ENCODE assay signal across 12 cellular contexts in genomic region chr9:121288557-121288873, GRCh38. TPM values are rescaled to one million over a fixed set of nuclear protein-coding genes. Genes with fewer than 3 reads are reported as not detected.
DNase-seq lines count a peak whose midpoint lies in the region; ATAC-seq, FAIRE-seq and TF ChIP-seq lines count a peak whose summit lies in the region.
"Had no signal": no experiment of that assay in that cellular context is flagged by ENCODE, and none has a peak within 500 bp of the region (broad histone marks: within the 10 kb centered on the region; RNA-seq: fewer than 3 reads in every experiment).

No MANE protein-coding gene starts in this region.

- H3K4me2 ChIP-seq in H1 (ENCODE audit: insufficient read depth in 1 of 2, low read depth in 2 of 2, low read length in 2 of 2): peak overlapping the region; percentile 52 to 61; a peak in 3 of 4 replicates
- H3K4me2 ChIP-seq: KMS-11 had no signal

- H4K20me1 ChIP-seq in H1 (replicated peaks in 1 of 2; ENCODE audit: control insufficient read depth in 1 of 2, insufficient read depth in 2 of 2, low read length in 2 of 2): peaks cover 3 to 20% of the 10 kb centered on the region in 2 experiments

- no peak overlapping the region for H2BK120ac ChIP-seq in H1 (replicated peaks; ENCODE audit: low read depth, low read length)

- no peak overlapping the region for H3K23ac ChIP-seq in H1 (ENCODE audit: insufficient read length)

- no peak for TF ChIP-seq RAD21 in H1 (IDR thresholded peaks at IDR 0.05 in 1 of 2, conservative IDR thresholded peaks at IDR 0.05 in 1 of 2; ENCODE audit: low read depth in 2 of 2, low read length in 2 of 2)

- CTCF ChIA-PET in RWPE1 (lab: Yijun Ruan, JAX) (interaction anchor here (0.6 to 2.6 kb wide), 4 partner anchors 10 to 314 kb away, joined by 3 to 8 read pairs (median 4); no protein-coding TSS in a partner anchor), H1 (lab: Charles Lee; ENCODE audit: partially characterized antibody) (interaction anchor here (0.6 to 4.0 kb wide), 10 partner anchors 8 to 1933 kb away, joined by 3 to 22 read pairs (median 8); no protein-coding TSS in a partner anchor)

- WGBS in H1 (ENCODE audit: extremely low coverage in 1 of 2, insufficient coverage in 1 of 2, insufficient read length in 1 of 2, insufficient replicate concordance in 2 of 2, low coverage in 1 of 2, low lambda C conversion rate in 2 of 2, missing lambda C conversion rate in 1 of 2), 2 experiments: 84% methylated on average over 3 of the region's 3 CpGs; no CpG with 5 or more reads in 1 of the 2 experiments
- 13 to 20% methylated on average over 3 of the region's 3 CpGs for WGBS in tibial nerve, 2 donors

- no peak overlapping the region for H3K14ac ChIP-seq in H1 (ENCODE audit: insufficient read length)

- ATAC-seq in HG03442 (IDR thresholded peaks at IDR 0.05; ENCODE audit: unreplicated experiment) (no peak), GM18858 (IDR thresholded peaks at IDR 0.05; ENCODE audit: unreplicated experiment) (no peak), GM21717 (IDR thresholded peaks at IDR 0.05; ENCODE audit: unreplicated experiment) (no peak)
- ATAC-seq: activated T-cell treated with anti-CD3 and anti-CD28 coated beads, Interleukin-2, amount 50 U/mL, for 4 hours had no signal

- no peak overlapping the region for H2BK20ac ChIP-seq in H1 (ENCODE audit: low read length)

- H3K4me3 ChIP-seq in H1 (ENCODE audit: extremely low read depth in 1 of 4, insufficient read depth in 2 of 4, low read depth in 3 of 4, low read length in 4 of 4): peak overlapping the region in 1 of 4 experiments; percentile 8; a peak in 1 of 8 replicates
- H3K4me3 ChIP-seq in tibial nerve: peak overlapping the region in 1 of 4 donors; percentile 17

- H3K4me1 ChIP-seq in H1 (replicated peaks in 1 of 4; ENCODE audit: control insufficient read depth in 3 of 4, insufficient read depth in 4 of 4, low read length in 3 of 4) (peaks cover 26 to 42% (median 30%) of the 10 kb centered on the region in 4 experiments), tibial nerve (peaks cover 14 to 98% (median 78%) of the 10 kb centered on the region in 4 donors)

- no peak for TF ChIP-seq POLR2A in H1 (IDR thresholded peaks at IDR 0.05; ENCODE audit: control extremely low read depth in 1 of 2, low read depth in 2 of 2, low read length in 2 of 2)
- no peak for TF ChIP-seq POLR2A in tibial nerve (IDR thresholded peaks at IDR 0.05)

- H3K56ac ChIP-seq in H1 (replicated peaks; ENCODE audit: insufficient read length, low read depth, low read length): no peak overlapping the region

- no peak overlapping the region for H3K18ac ChIP-seq in H1 (ENCODE audit: extremely low read depth, low read length)

- H3K4ac ChIP-seq in H1 (replicated peaks; ENCODE audit: insufficient read length, low read depth, low read length): peak overlapping the region; percentile 51

- no peaks in the 10 kb centered on the region for H3K9me3 ChIP-seq in H1 (ENCODE audit: insufficient read depth in 2 of 2, low read depth in 1 of 2, low read length in 1 of 2)
- H3K9me3 ChIP-seq in tibial nerve: no peaks in the 10 kb centered on the region

- FAIRE-seq in H1 (lab: Jason Lieb, UNC): no peak
- FAIRE-seq: islet of Langerhans had no signal

- H3K4me1 Mint-ChIP-seq in nephron: peaks cover 63% of the 10 kb centered on the region

- TF ChIP-seq CTCF in RWPE1 (conservative IDR thresholded peaks at IDR 0.05; ENCODE audit: low read depth): no peak
- no peak for TF ChIP-seq CTCF in H1 (IDR thresholded peaks at IDR 0.05; ENCODE audit: control extremely low read depth in 1 of 3, insufficient read depth in 1 of 3, low read depth in 1 of 3, low read length in 3 of 3)
- TF ChIP-seq CTCF in nephron (IDR thresholded peaks at IDR 0.05; ENCODE audit: unreplicated experiment in 3 of 3): no peak
- TF ChIP-seq CTCF in tibial nerve (IDR thresholded peaks at IDR 0.05): no peak

- no peak overlapping the region for H2AFZ ChIP-seq in H1 (ENCODE audit: low read length)

- no peak overlapping the region for H2BK15ac ChIP-seq in H1 (ENCODE audit: low read length)

- H3K36me3 ChIP-seq in H1 (ENCODE audit: control insufficient read depth in 2 of 4, insufficient read depth in 4 of 4, low read length in 3 of 4) (no peaks in the 10 kb centered on the region), tibial nerve (no peaks in the 10 kb centered on the region)

- H4K5ac ChIP-seq in H1 (ENCODE audit: insufficient read length, low read depth, low read length): no peak overlapping the region

- no peaks in the 10 kb centered on the region for H3K27me3 Mint-ChIP-seq in nephron (ENCODE audit: low read depth)

- TF ChIP-seq EP300 in H1 (IDR thresholded peaks at IDR 0.05; ENCODE audit: borderline replicate concordance in 1 of 2, low read depth in 2 of 2, low read length in 2 of 2): no peak
- no peak for TF ChIP-seq EP300 in tibial nerve (IDR thresholded peaks at IDR 0.05)

- POLR2A ChIA-PET in RWPE1 (lab: Yijun Ruan, JAX; ENCODE audit: low non-redundant PET) (no interaction called here), H1 (lab: Charles Lee; ENCODE audit: partially characterized antibody) (interaction anchor here (4.6 kb wide), 1 partner anchor 20 kb away, joined by 19 read pairs; the partner anchor contains the start of gene GSN)

- no peaks in the 10 kb centered on the region for H3K36me3 Mint-ChIP-seq in nephron (ENCODE audit: low read depth)

- no peak overlapping the region for H2BK5ac ChIP-seq in H1 (ENCODE audit: low read depth, low read length)

- no peak overlapping the region for H3K9ac ChIP-seq in H1 (replicated peaks in 1 of 4; ENCODE audit: extremely low read depth in 1 of 4, low read depth in 3 of 4, low read length in 3 of 4)
- H3K9ac ChIP-seq: KMS-11 had no signal

- H3K4me3 Mint-ChIP-seq in nephron: peak overlapping the region; percentile 0 to 63 (median 10)
- H3K4me3 Mint-ChIP-seq: activated T-cell treated with anti-CD3 and anti-CD28 coated beads, Interleukin-2, amount 50 U/mL, for 4 hours had no signal

- peaks cover 7 to 44% (median 42%) of the 10 kb centered on the region in 4 experiments for H3K27me3 ChIP-seq in H1 (replicated peaks in 1 of 4; ENCODE audit: control insufficient read depth in 3 of 4, extremely low read depth in 1 of 4, insufficient read depth in 3 of 4, low read length in 3 of 4)
- no peaks in the 10 kb centered on the region for H3K27me3 ChIP-seq in tibial nerve

- peak overlapping the region; percentile 34; the same call in 1 of the 2 replicates for H2AK5ac ChIP-seq in H1 (ENCODE audit: low read depth, low read length)

- H3K79me2 ChIP-seq in H1 (ENCODE audit: control insufficient read depth in 1 of 2, insufficient read depth in 2 of 2, low read length in 2 of 2): no peaks in the 10 kb centered on the region

- H3K9me3 Mint-ChIP-seq in nephron: no peaks in the 10 kb centered on the region
- H3K9me3 Mint-ChIP-seq: activated T-cell treated with anti-CD3 and anti-CD28 coated beads, Interleukin-2, amount 50 U/mL, for 4 hours had no signal

- no peaks in the 10 kb centered on the region; the same call in 1 of the 2 replicates for H3K23me2 ChIP-seq in H1 (ENCODE audit: low read depth, low read length)

- H3K27ac ChIP-seq in RWPE1 (peak overlapping the region; percentile 99), H1 (ENCODE audit: low read depth, low read length) (no peak overlapping the region), tibial nerve (peak overlapping the region; percentile 83 to 99 (median 92))
- H3K27ac ChIP-seq: KMS-11 had no signal

- DNase-seq in RWPE1 (ENCODE audit: low spot score) (no peak), H1 (ENCODE audit: low read depth in 1 of 2, low spot score in 2 of 2) (no peak), tibial nerve (ENCODE audit: low spot score in 2 of 2) (no peak), islet precursor cell (no peak)
- DNase-seq: activated T-cell treated with anti-CD3 and anti-CD28 coated beads, Interleukin-2, amount 50 U/mL, for 4 hours; stimulated activated CD4-positive, alpha-beta T cell treated with anti-CD3 and anti-CD28 coated beads, Interleukin-4, amount 100 ng/mL, for 1 hour had no signal

- peak overlapping the region; percentile 97 to 99 (median 99) for H3K27ac Mint-ChIP-seq in nephron

- H2BK12ac ChIP-seq in H1 (ENCODE audit: low read depth, low read length): no peak overlapping the region

- peak overlapping the region; percentile 49 for H4K91ac ChIP-seq in H1 (replicated peaks; ENCODE audit: insufficient read length, low read length)

- H3K79me1 ChIP-seq in H1 (ENCODE audit: low read depth, low read length): no peaks in the 10 kb centered on the region; the same call in 1 of the 2 replicates

- H4K8ac ChIP-seq in H1 (ENCODE audit: extremely low read depth, insufficient read depth, low read length): no peak overlapping the region

TF ChIP-seq in H1, 55 proteins besides CTCF, POLR2A, EP300 and RAD21 (continues in another document):
- TF ChIP-seq NRF1 (IDR thresholded peaks at IDR 0.05; ENCODE audit: low read depth, low read length) (no peak), TAF7 (optimal IDR thresholded peaks at IDR 0.05; ENCODE audit: borderline replicate concordance, low read depth, low read length) (no peak), SUZ12 (IDR thresholded peaks at IDR 0.05; ENCODE audit: low read length) (no peak), BCL11A (IDR thresholded peaks at IDR 0.05; ENCODE audit: low read depth in 2 of 2, low read length in 2 of 2) (no peak), SRF (IDR thresholded peaks at IDR 0.05; ENCODE audit: low read depth, low read length) (no peak), RFX5 (IDR thresholded peaks at IDR 0.05; ENCODE audit: borderline replicate concordance, low read depth, low read length) (no peak), YY1 (IDR thresholded peaks at IDR 0.05; ENCODE audit: low read depth, low read length) (no peak), ZNF274 (IDR thresholded peaks at IDR 0.05; ENCODE audit: borderline replicate concordance, extremely low read depth, low read length) (no peak), SP2 (IDR thresholded peaks at IDR 0.05; ENCODE audit: low read length) (no peak), CHD2 (IDR thresholded peaks at IDR 0.05; ENCODE audit: low read length) (no peak), JUN (IDR thresholded peaks at IDR 0.05; ENCODE audit: low read depth, low read length) (no peak), MAFK (IDR thresholded peaks at IDR 0.05; ENCODE audit: low read depth, low read length) (no peak)

RNA-seq across cellular contexts. Expression of gene GSN, which starts 20.6 kb away (rescaled TPM):
- 49.7 and 52.3 TPM in 2 replicates for total RNA-seq in H1 (2021; fragmentation: NEBNext Ultra II Directional; extraction: Animal tissue kit (Norgen Biotek cat#: 25700))
- 94.5 and 107 TPM in 2 replicates for polyA plus RNA-seq in H1 (2011; rRNA removed)
- 101 TPM for polyA plus RNA-seq in H1 (2011; cell fraction: cytosol; rRNA removed)
- polyA plus RNA-seq in H1 (2011; cell fraction: nucleus; rRNA removed): 135 TPM
- 54.3 to 109 TPM (median 91.7 TPM) in 4 replicates for polyA plus RNA-seq in H1 (2012, experiment 1 of 2)
- polyA plus RNA-seq in H1 (2012, experiment 2 of 2): 62.4 TPM
- 15.2 TPM for polyA plus RNA-seq in H1 (2013, experiment 1 of 2)
- 14.2 TPM for polyA plus RNA-seq in H1 (2013, experiment 2 of 2)
- polyA minus RNA-seq in H1 (2011; rRNA and poly(A)+ RNA removed): 113 and 127 TPM in 2 replicates
- 70.7 TPM for polyA minus RNA-seq in H1 (2011; cell fraction: cytosol; rRNA and poly(A)+ RNA removed)
- 53.4 TPM for polyA minus RNA-seq in H1 (2011; cell fraction: nucleus; rRNA and poly(A)+ RNA removed)
- total RNA-seq in tibial nerve: 1,000 to 10,000 TPM; 1,899 to 6,678 (median 4,539) TPM

Comparison
In these comparisons a context has a peak if more than half of its experiments do, and no peak if none do; other contexts are left out.
1. RNA of gene GSN, which starts 20.6 kb away (total RNA-seq): 1,899 to 6,678 TPM in tibial nerve; 49.7 to 52.3 TPM in H1; every median in the first group is over 10 times any median in the second.